In the genomic region with DNA sequence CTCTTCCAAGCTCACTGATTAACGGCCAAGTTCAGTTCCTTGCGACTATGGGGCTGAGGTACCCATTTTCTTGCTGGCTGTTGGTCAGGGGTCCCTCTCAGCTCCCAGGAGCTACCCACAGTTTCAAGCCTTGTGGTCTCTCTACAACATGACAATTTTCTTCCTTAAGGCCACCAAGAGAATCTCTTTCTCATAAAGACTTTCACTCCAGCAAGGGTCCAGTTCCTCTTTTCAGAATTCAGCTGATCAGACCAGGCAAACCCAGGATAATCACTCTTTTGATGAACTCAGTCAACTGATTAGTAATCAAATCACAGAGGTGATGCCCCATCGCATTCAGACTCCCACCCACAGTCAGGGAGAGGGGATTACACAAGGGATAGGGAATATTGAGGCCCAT, we compare ENCODE assay signal across 18 cellular contexts.
A peak's percentile ranks its signal among the peaks of the same experiment; 100 is the strongest.
DNase-seq lines count a peak whose midpoint lies in the region; ATAC-seq and TF ChIP-seq lines count a peak whose summit lies in the region.
"Had no signal": no experiment of that assay in that cellular context is flagged by ENCODE, and none has a peak within 500 bp of the region (broad histone marks: within the 10 kb centered on the region; RNA-seq: fewer than 3 reads in every experiment).

No MANE protein-coding gene starts in this region.

- ATAC-seq in GM18498 (IDR thresholded peaks at IDR 0.05; ENCODE audit: unreplicated experiment), result peak; percentile 88
- peak; percentile 67 for ATAC-seq in GM19463 (IDR thresholded peaks at IDR 0.05; ENCODE audit: unreplicated experiment)
- ATAC-seq in HG02798 (IDR thresholded peaks at IDR 0.05; ENCODE audit: poor library complexity, unreplicated experiment), result peak; percentile 75
- ATAC-seq: WTC11 had no signal

- H3K36me3 ChIP-seq in ovary (no peaks in the 10 kb centered on the region), uterus (no peaks in the 10 kb centered on the region)
- H3K36me3 ChIP-seq: stomach had no signal

- 92 to 97% (median 94%) methylated on average over 3 of the region's 3 CpGs for WGBS in ovary, 3 donors

- H3K4me3 ChIP-seq in ovary (no peak overlapping the region), uterus (no peak overlapping the region)
- H3K4me3 ChIP-seq: stomach had no signal

- no peak for TF ChIP-seq EP300 in ovary (IDR thresholded peaks at IDR 0.05)

- TF ChIP-seq POLR2A in ovary (IDR thresholded peaks at IDR 0.05), result no peak
- no peak for TF ChIP-seq POLR2A in uterus (IDR thresholded peaks at IDR 0.05)

- H3K27ac ChIP-seq in ovary (no peak overlapping the region), uterus (no peak overlapping the region)
- H3K27ac ChIP-seq: stomach had no signal

- H3K27me3 ChIP-seq in ovary, result no peaks in the 10 kb centered on the region
- no peaks in the 10 kb centered on the region for H3K27me3 ChIP-seq in uterus
- H3K27me3 ChIP-seq: stomach had no signal

- no peaks in the 10 kb centered on the region for H3K9me3 ChIP-seq in ovary
- H3K9me3 ChIP-seq in uterus, result no peaks in the 10 kb centered on the region
- H3K9me3 ChIP-seq: stomach had no signal

- peak; percentile 49 for DNase-seq in NOMO-1 treated with dmso at 0.1 percent for 144 hours (lab: John Stamatoyannopoulos, UW; ENCODE audit: unreplicated experiment)
- DNase-seq in stimulated activated CD4-positive, alpha-beta T cell treated with anti-CD3 and anti-CD28 coated beads, Interleukin-2, amount 100 ng/mL, for 24 hours, result no peak
- no peak for DNase-seq in ovary
- no peak for DNase-seq in NCI-H2227 (lab: John Stamatoyannopoulos, UW; ENCODE audit: unreplicated experiment)
- no peak for DNase-seq in uterus
- DNase-seq: activated naive CD8-positive, alpha-beta T cell treated with anti-CD3 and anti-CD28 coated beads, Interleukin-2, amount 10 ng/mL, durations not matched to agents 7 days and 5 days; CD4-positive, alpha-beta memory T cell; central memory CD4-positive, alpha-beta T cell; immature natural killer cell; NCI-H1105; nucleus accumbens; small intestine; stomach; SW 1271 had no signal

- H3K4me1 ChIP-seq in ovary (ENCODE audit: insufficient read depth) (no peaks in the 10 kb centered on the region), uterus (no peaks in the 10 kb centered on the region)

- TF ChIP-seq CTCF in ovary (IDR thresholded peaks at IDR 0.05) (no peak), uterus (IDR thresholded peaks at IDR 0.05) (no peak)

- intact Hi-C loops in ovary (cut with DNase I) (no loop called here), uterus (cut with DNase I; ENCODE audit: low total_unique reads) (no loop called here)
